Comparison of ENCODE assay signal across 8 cellular contexts in genomic region chr12:52005903-52006703, GRCh38. TPM values are rescaled to one million over a fixed set of nuclear protein-coding genes. Genes with fewer than 3 reads are reported as not detected.
DNase-seq lines count a peak whose midpoint lies in the region; ATAC-seq lines count a peak whose summit lies in the region.

No MANE protein-coding gene starts in this region.

- no peaks in the 10 kb centered on the region for H4K20me1 ChIP-seq in Karpas-422 (ENCODE audit: insufficient read depth, low read depth, low read length)

- no peaks in the 10 kb centered on the region for H3K9me3 ChIP-seq in Karpas-422 (ENCODE audit: low read length)

- peak; percentile 73 for ATAC-seq in GM19452 (IDR thresholded peaks at IDR 0.05; ENCODE audit: unreplicated experiment)
- ATAC-seq in activated naive CD8-positive, alpha-beta T cell treated with anti-CD3 and anti-CD28 coated beads, Interleukin-2, amount 50 U/mL, for 24 hours: peak; percentile 2
- ATAC-seq in stimulated activated naive B cell treated with anti-CD40 and anti-IgM and Interleukin-4, amounts not matched to agents 10 μg/mL and 1 μg/mL and 100 μg/mL, for 72 hours (replicated peaks): peak; percentile 84

- peaks cover 6% of the 10 kb centered on the region for H3K36me3 Mint-ChIP-seq in activated naive CD8-positive, alpha-beta T cell treated with anti-CD3 and anti-CD28 coated beads, Interleukin-2, amount 50 U/mL, for 24 hours (ENCODE audit: low read depth)
- no peaks in the 10 kb centered on the region for H3K36me3 Mint-ChIP-seq in immature natural killer cell
- H3K36me3 Mint-ChIP-seq in stimulated activated naive B cell treated with anti-CD40 and anti-IgM and Interleukin-4, amounts not matched to agents 10 μg/mL and 1 μg/mL and 100 μg/mL, for 72 hours: peaks cover 13 to 37% of the 10 kb centered on the region in 2 donors

- peak overlapping the region; percentile 82 for H3K4me3 Mint-ChIP-seq in activated naive CD8-positive, alpha-beta T cell treated with anti-CD3 and anti-CD28 coated beads, Interleukin-2, amount 50 U/mL, for 24 hours
- H3K4me3 Mint-ChIP-seq in immature natural killer cell: peak overlapping the region; percentile 85 to 93 (median 91)
- peak overlapping the region; percentile 93 to 97 for H3K4me3 Mint-ChIP-seq in stimulated activated naive B cell treated with anti-CD40 and anti-IgM and Interleukin-4, amounts not matched to agents 10 μg/mL and 1 μg/mL and 100 μg/mL, for 72 hours

- DNase-seq in C1 segment of cervical spinal cord (lab: John Stamatoyannopoulos, UW): peak in 9 of 14 donors; percentile 11 to 48 (median 33)
- peak; percentile 73 for DNase-seq in Karpas-422
- peak; percentile 33 for DNase-seq in activated naive CD8-positive, alpha-beta T cell treated with anti-CD3 and anti-CD28 coated beads, Interleukin-2, amount 50 U/mL, for 24 hours
- peak; percentile 84 to 89 (median 88) for DNase-seq in immature natural killer cell
- DNase-seq in stimulated activated naive B cell treated with anti-CD40 and anti-IgM and Interleukin-4, amounts not matched to agents 10 μg/mL and 1 μg/mL and 100 μg/mL, for 72 hours: peak; percentile 90
- no peak for DNase-seq in HT-29 (ENCODE audit: low spot score)
- no peak for DNase-seq in AG08396 (ENCODE audit: low spot score)

- peak overlapping the region; percentile 22 for H3K4me2 ChIP-seq in Karpas-422 (ENCODE audit: low read depth, low read length, poor library complexity, severe bottlenecking)

- no peaks in the 10 kb centered on the region for H3K36me3 ChIP-seq in Karpas-422 (ENCODE audit: insufficient read depth, low read length)

- no peak overlapping the region for H3K27ac ChIP-seq in Karpas-422 (ENCODE audit: low read length)

- no peak overlapping the region for H2AFZ ChIP-seq in Karpas-422 (ENCODE audit: low read length)

- H3K79me2 ChIP-seq in Karpas-422 (ENCODE audit: low read length): no peaks in the 10 kb centered on the region

- no peaks in the 10 kb centered on the region for H3K9me3 Mint-ChIP-seq in activated naive CD8-positive, alpha-beta T cell treated with anti-CD3 and anti-CD28 coated beads, Interleukin-2, amount 50 U/mL, for 24 hours
- no peaks in the 10 kb centered on the region for H3K9me3 Mint-ChIP-seq in immature natural killer cell
- no peaks in the 10 kb centered on the region for H3K9me3 Mint-ChIP-seq in stimulated activated naive B cell treated with anti-CD40 and anti-IgM and Interleukin-4, amounts not matched to agents 10 μg/mL and 1 μg/mL and 100 μg/mL, for 72 hours

- peaks cover 9% of the 10 kb centered on the region for H3K27me3 Mint-ChIP-seq in activated naive CD8-positive, alpha-beta T cell treated with anti-CD3 and anti-CD28 coated beads, Interleukin-2, amount 50 U/mL, for 24 hours
- H3K27me3 Mint-ChIP-seq in immature natural killer cell (ENCODE audit: low read depth in 3 of 3): peaks cover 16 to 40% (median 29%) of the 10 kb centered on the region in 3 donors
- no peaks in the 10 kb centered on the region for H3K27me3 Mint-ChIP-seq in stimulated activated naive B cell treated with anti-CD40 and anti-IgM and Interleukin-4, amounts not matched to agents 10 μg/mL and 1 μg/mL and 100 μg/mL, for 72 hours

- no peak overlapping the region for H3K4me3 ChIP-seq in Karpas-422 (ENCODE audit: low read length)

- no peak overlapping the region for H3K9ac ChIP-seq in Karpas-422 (ENCODE audit: low read length)

- H3K9me2 ChIP-seq in Karpas-422 (replicated peaks; ENCODE audit: insufficient read depth, low read length): no peaks in the 10 kb centered on the region

- H3K27ac Mint-ChIP-seq in activated naive CD8-positive, alpha-beta T cell treated with anti-CD3 and anti-CD28 coated beads, Interleukin-2, amount 50 U/mL, for 24 hours: peak overlapping the region; percentile 88
- peak overlapping the region; percentile 41 to 98 (median 96) for H3K27ac Mint-ChIP-seq in immature natural killer cell
- peak overlapping the region; percentile 99 for H3K27ac Mint-ChIP-seq in stimulated activated naive B cell treated with anti-CD40 and anti-IgM and Interleukin-4, amounts not matched to agents 10 μg/mL and 1 μg/mL and 100 μg/mL, for 72 hours

- H3K4me1 Mint-ChIP-seq in activated naive CD8-positive, alpha-beta T cell treated with anti-CD3 and anti-CD28 coated beads, Interleukin-2, amount 50 U/mL, for 24 hours: peaks cover 24% of the 10 kb centered on the region
- H3K4me1 Mint-ChIP-seq in immature natural killer cell: peaks cover 21 to 25% of the 10 kb centered on the region in 2 donors
- H3K4me1 Mint-ChIP-seq in stimulated activated naive B cell treated with anti-CD40 and anti-IgM and Interleukin-4, amounts not matched to agents 10 μg/mL and 1 μg/mL and 100 μg/mL, for 72 hours: peaks cover 46 to 75% of the 10 kb centered on the region in 2 donors

- H3K4me1 ChIP-seq in Karpas-422 (ENCODE audit: low read length): peaks cover 26% of the 10 kb centered on the region

- no peaks in the 10 kb centered on the region for H3K27me3 ChIP-seq in Karpas-422 (ENCODE audit: low read length)

RNA-seq across cellular contexts. Expression of gene TAMALIN, which starts 0.6 kb away (rescaled TPM):
- total RNA-seq in Karpas-422 (2014; rRNA removed; shearing (Covaris generic); ENCODE audit: low replicate concordance): 0.47 TPM in 1 of 2 replicates, not detected in the other
- polyA plus RNA-seq in immature natural killer cell: 1 to 10 TPM; 1.1 to 3.1 (median 1.2) TPM
- 0.05 TPM in 1 of 2 replicates, not detected in the other for total RNA-seq in HT-29 (2014; rRNA removed; shearing (Covaris generic))

RNA-seq across cellular contexts. Expression of gene NR4A1, which starts 45.1 kb away (rescaled TPM):
- 11.7 and 26.9 TPM in 2 replicates for total RNA-seq in Karpas-422 (2014; rRNA removed; shearing (Covaris generic); ENCODE audit: low replicate concordance)
- 1 to 10 TPM in 2 of 3 donors, under 1 TPM in 1; 0.83 to 2.1 (median 1.3) TPM for polyA plus RNA-seq in immature natural killer cell
- 49.6 and 61.2 TPM in 2 replicates for total RNA-seq in HT-29 (2014; rRNA removed; shearing (Covaris generic))

RNA-seq across cellular contexts. Expression of gene ACVR1B, which starts 54.6 kb away (rescaled TPM):
- total RNA-seq in Karpas-422 (2014; rRNA removed; shearing (Covaris generic); ENCODE audit: low replicate concordance): 2.4 and 3.9 TPM in 2 replicates
- 1 to 10 TPM in 1 of 3 donors, under 1 TPM in 1, not detected in 1; 0.52 to 1.4 TPM for polyA plus RNA-seq in immature natural killer cell
- total RNA-seq in HT-29 (2014; rRNA removed; shearing (Covaris generic)): 10.6 and 14.2 TPM in 2 replicates

Comparison
In these comparisons a context has a peak if more than half of its experiments do, and no peak if none do; other contexts are left out.
1. DNase-seq: peak in C1 segment of cervical spinal cord (9 of 14), Karpas-422 (single experiment), activated naive CD8-positive, alpha-beta T cell treated with anti-CD3 and anti-CD28 coated beads, Interleukin-2, amount 50 U/mL, for 24 hours (single experiment), immature natural killer cell (3 of 3) and stimulated activated naive B cell treated with anti-CD40 and anti-IgM and Interleukin-4, amounts not matched to agents 10 μg/mL and 1 μg/mL and 100 μg/mL, for 72 hours (single experiment); none in HT-29 (single experiment) and AG08396 (single experiment).
2. ATAC-seq: peak in every context shown above with its lines; median percentile 84 in stimulated activated naive B cell treated with anti-CD40 and anti-IgM and Interleukin-4, amounts not matched to agents 10 μg/mL and 1 μg/mL and 100 μg/mL, for 72 hours; 73 in GM19452; 2 in activated naive CD8-positive, alpha-beta T cell treated with anti-CD3 and anti-CD28 coated beads, Interleukin-2, amount 50 U/mL, for 24 hours.
3. Peak in every context shown above with its lines, with median percentiles within 50 percentile points of each other: H3K27ac Mint-ChIP-seq and H3K4me3 Mint-ChIP-seq.